3 cellular contexts compared by ENCODE assay signal in the genomic region with DNA sequence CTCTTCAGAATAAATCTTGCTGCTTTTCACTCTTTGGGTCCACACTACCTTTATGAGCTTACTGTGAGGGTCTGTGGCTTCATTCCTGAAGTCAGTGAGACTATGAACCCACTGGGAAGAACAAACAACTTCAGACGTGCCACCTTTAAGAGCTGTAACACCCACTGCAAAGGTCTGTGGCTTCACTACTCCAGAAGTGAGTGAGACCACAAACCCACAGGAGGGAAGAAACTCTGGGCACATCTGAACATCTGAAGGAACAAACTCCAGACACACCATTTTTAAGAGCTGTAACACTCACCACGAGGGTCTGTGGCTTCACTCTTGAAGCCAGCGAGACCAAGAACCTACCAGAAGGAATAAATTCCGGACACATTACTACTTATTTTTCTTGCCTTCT.
"Had no signal": no experiment of that assay in that cellular context is flagged by ENCODE, and none has a peak within 500 bp of the region (broad histone marks: within the 10 kb centered on the region; RNA-seq: fewer than 3 reads in every experiment).

No MANE protein-coding gene starts in this region.

- DNase-seq: GDM1, GF-D8 had no signal

- ATAC-seq: GM12878 had no signal

- H3K4me3 ChIP-seq: GM12878 had no signal
